10 cellular contexts compared by ENCODE assay signal in genomic region chr6:37515712-37516075, GRCh38. TPM values are rescaled to one million over a fixed set of nuclear protein-coding genes. Genes with fewer than 3 reads are reported as not detected.
A peak's percentile ranks its signal among the peaks of the same experiment; 100 is the strongest.
DNase-seq lines count a peak whose midpoint lies in the region; ATAC-seq and TF ChIP-seq lines count a peak whose summit lies in the region.
"Had no signal": no experiment of that assay in that cellular context is flagged by ENCODE, and none has a peak within 500 bp of the region (broad histone marks: within the 10 kb centered on the region; RNA-seq: fewer than 3 reads in every experiment).

No MANE protein-coding gene starts in this region.

- peaks cover 54% of the 10 kb centered on the region for H3K4me1 Mint-ChIP-seq in activated CD8-positive, alpha-beta memory T cell treated with anti-CD3 and anti-CD28 coated beads, Interleukin-2, amount 10 ng/mL, durations not matched to agents 7 days and 5 days

- H3K27ac ChIP-seq in esophagus muscularis mucosa (replicated peaks in 1 of 4): peak overlapping the region in 3 of 4 donors; percentile 23 to 48 (median 27)
- H3K27ac ChIP-seq in stomach smooth muscle (ENCODE audit: low read length): peak overlapping the region; percentile 31

- no peaks in the 10 kb centered on the region for H3K9me3 ChIP-seq in esophagus muscularis mucosa
- peaks cover 0 to 6% of the 10 kb centered on the region in 2 donors for H3K9me3 ChIP-seq in stomach smooth muscle (ENCODE audit: control insufficient read depth in 2 of 2, low read length in 2 of 2)

- peak overlapping the region; percentile 20 to 42 for H3K9ac ChIP-seq in stomach smooth muscle (ENCODE audit: low read length in 2 of 2)

- intact Hi-C loops in esophagus muscularis mucosa (cut with DNase I): no loop called here

- H3K27me3 ChIP-seq in esophagus muscularis mucosa (peaks cover 0 to 27% (median 0%) of the 10 kb centered on the region in 4 donors), stomach smooth muscle (ENCODE audit: control insufficient read depth in 1 of 2, insufficient read depth in 2 of 2, low read length in 2 of 2) (peaks cover 13 to 14% of the 10 kb centered on the region in 2 donors)

- no peak for TF ChIP-seq EP300 in esophagus muscularis mucosa (IDR thresholded peaks at IDR 0.05)

- no peaks in the 10 kb centered on the region for H3K9me3 Mint-ChIP-seq in activated CD8-positive, alpha-beta memory T cell treated with anti-CD3 and anti-CD28 coated beads, Interleukin-2, amount 10 ng/mL, durations not matched to agents 7 days and 5 days (ENCODE audit: low read depth)

- no peaks in the 10 kb centered on the region for H3K27me3 Mint-ChIP-seq in activated CD8-positive, alpha-beta memory T cell treated with anti-CD3 and anti-CD28 coated beads, Interleukin-2, amount 10 ng/mL, durations not matched to agents 7 days and 5 days

- no peak for TF ChIP-seq CTCF in esophagus muscularis mucosa (IDR thresholded peaks at IDR 0.05)

- no peak for TF ChIP-seq POLR2A in esophagus muscularis mucosa (IDR thresholded peaks at IDR 0.05; ENCODE audit: low read depth)

- CTCF ChIA-PET in activated CD8-positive, alpha-beta memory T cell treated with anti-CD3 and anti-CD28 coated beads, Interleukin-2, amount 10 ng/mL, durations not matched to agents 7 days and 5 days (lab: Charles Lee): interaction anchor here (0.6 to 7.8 kb wide), 4 partner anchors 12 to 48 kb away, joined by 3 to 79 read pairs (median 5); partner anchors contain the start of gene CCDC167

- no peak for DNase-seq in activated CD8-positive, alpha-beta memory T cell treated with anti-CD3 and anti-CD28 coated beads, Interleukin-2, amount 10 ng/mL, durations not matched to agents 7 days and 5 days
- no peak for DNase-seq in activated CD8-positive, alpha-beta memory T cell treated with anti-CD3 and anti-CD28 coated beads, Interleukin-2, amount 50 U/mL, for 4 hours
- DNase-seq in SHP77 (lab: John Stamatoyannopoulos, UW) (peak; percentile 54 to 65), esophagus muscularis mucosa (ENCODE audit: extremely low spot score) (no peak), SW480 (ENCODE audit: low spot score) (no peak), GM03348 (ENCODE audit: low spot score) (no peak), NCI-H524 treated with DMSO at 0.1 percent for 48 hours (lab: John Stamatoyannopoulos, UW) (no peak)
- DNase-seq: OCI-M1; stimulated activated CD4-positive, alpha-beta T cell treated with anti-CD3 and anti-CD28 coated beads, Interleukin-4, amount 100 ng/mL, for 4 hours had no signal

- H3K36me3 ChIP-seq in esophagus muscularis mucosa (no peaks in the 10 kb centered on the region), stomach smooth muscle (ENCODE audit: control insufficient read depth in 2 of 2, insufficient read depth in 2 of 2, low read length in 2 of 2) (no peaks in the 10 kb centered on the region)

- WGBS in esophagus muscularis mucosa: 67% methylated on average over 3 of the region's 9 CpGs

- H3K4me1 ChIP-seq in esophagus muscularis mucosa (peaks cover 6 to 15% (median 11%) of the 10 kb centered on the region in 4 donors), stomach smooth muscle (ENCODE audit: control insufficient read depth, insufficient read depth, low read length) (peaks cover 13% of the 10 kb centered on the region)

- no peak for ATAC-seq in activated CD8-positive, alpha-beta memory T cell treated with anti-CD3 and anti-CD28 coated beads, Interleukin-2, amount 10 ng/mL, durations not matched to agents 7 days and 5 days

- peak overlapping the region in 1 of 4 donors; percentile 1 for H3K4me3 ChIP-seq in esophagus muscularis mucosa
- H3K4me3 ChIP-seq in stomach smooth muscle (ENCODE audit: low read length in 2 of 2): peak overlapping the region in 1 of 2 donors; percentile 11

- H3K4me3 Mint-ChIP-seq in activated CD8-positive, alpha-beta memory T cell treated with anti-CD3 and anti-CD28 coated beads, Interleukin-2, amount 10 ng/mL, durations not matched to agents 7 days and 5 days: peak overlapping the region; percentile 66

- no peaks in the 10 kb centered on the region for H3K36me3 Mint-ChIP-seq in activated CD8-positive, alpha-beta memory T cell treated with anti-CD3 and anti-CD28 coated beads, Interleukin-2, amount 10 ng/mL, durations not matched to agents 7 days and 5 days

- H3K27ac Mint-ChIP-seq in activated CD8-positive, alpha-beta memory T cell treated with anti-CD3 and anti-CD28 coated beads, Interleukin-2, amount 10 ng/mL, durations not matched to agents 7 days and 5 days: peak overlapping the region; percentile 90

RNA-seq across cellular contexts. Expression of gene CCDC167, which starts 16.0 kb away (rescaled TPM):
- 10 to 100 TPM; 73.8 to 83.4 TPM for total RNA-seq in activated CD8-positive, alpha-beta memory T cell treated with anti-CD3 and anti-CD28 coated beads, Interleukin-2, amount 10 ng/mL, durations not matched to agents 7 days and 5 days
- total RNA-seq in esophagus muscularis mucosa: 10 to 100 TPM; 11.1 to 19.1 (median 16.3) TPM

Comparison
In these comparisons a context has a peak if more than half of its experiments do, and no peak if none do; other contexts are left out.
1. DNase-seq: peak in SHP77 (2 of 2); none in activated CD8-positive, alpha-beta memory T cell treated with anti-CD3 and anti-CD28 coated beads, Interleukin-2, amount 10 ng/mL, durations not matched to agents 7 days and 5 days (single experiment), activated CD8-positive, alpha-beta memory T cell treated with anti-CD3 and anti-CD28 coated beads, Interleukin-2, amount 50 U/mL, for 4 hours (single experiment), esophagus muscularis mucosa (single experiment), SW480 (single experiment), GM03348 (single experiment) and NCI-H524 treated with DMSO at 0.1 percent for 48 hours (single experiment).